ENCODE assay signal across 12 cellular contexts in the genomic region with DNA sequence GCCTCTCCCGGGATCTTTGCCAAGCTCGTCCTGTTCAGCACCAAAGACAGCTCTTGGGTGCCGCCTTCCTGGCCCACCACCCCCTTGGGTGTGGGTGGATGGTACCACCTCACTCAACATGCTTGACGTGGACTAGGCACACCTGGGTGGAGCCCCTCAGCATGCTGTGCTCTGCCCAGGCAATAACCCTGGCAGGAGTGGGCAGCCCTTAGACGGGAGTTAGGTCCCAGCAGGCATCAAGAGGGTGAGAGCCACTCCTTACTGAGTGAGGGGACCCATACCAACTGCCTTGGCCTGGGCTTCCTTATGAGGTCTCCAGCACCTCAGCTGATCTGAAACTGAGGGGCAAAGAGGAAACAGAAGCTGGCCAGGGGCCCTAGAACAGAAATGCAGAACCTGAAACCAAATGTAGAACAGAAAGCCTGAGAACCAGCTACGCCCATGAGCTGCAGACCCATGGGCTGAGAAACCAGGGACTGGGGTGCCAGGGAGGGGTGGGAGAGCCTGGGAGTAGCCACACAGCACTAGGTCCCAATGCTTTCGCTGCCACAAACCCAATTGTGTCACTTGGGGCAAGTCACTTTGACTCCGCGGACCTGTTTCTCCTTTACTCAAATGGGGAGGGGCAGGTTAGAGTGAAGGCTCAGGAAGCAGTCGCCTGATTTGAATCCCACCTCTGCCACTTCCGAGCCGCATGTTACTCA. TPM values are rescaled to one million over a fixed set of nuclear protein-coding genes. Genes with fewer than 3 reads are reported as not detected.
DNase-seq lines count a peak whose midpoint lies in the region; ATAC-seq, FAIRE-seq and TF ChIP-seq lines count a peak whose summit lies in the region.
"Had no signal": no experiment of that assay in that cellular context is flagged by ENCODE, and none has a peak within 500 bp of the region (broad histone marks: within the 10 kb centered on the region; RNA-seq: fewer than 3 reads in every experiment).

No MANE protein-coding gene starts in this region.

- H3K4me3 ChIP-seq in endodermal cell (ENCODE audit: low read length) = no peak overlapping the region
- H3K4me3 ChIP-seq in kidney (ENCODE audit: low read length in 2 of 2) = no peak overlapping the region

- H3K9me3 Mint-ChIP-seq in IgD-negative memory B cell (no peaks in the 10 kb centered on the region), endodermal cell (peaks cover 2% of the 10 kb centered on the region)
- H3K9me3 Mint-ChIP-seq: activated naive CD4-positive, alpha-beta T cell treated with anti-CD3 and anti-CD28 coated beads, Interleukin-2, amount 50 U/mL, for 72 hours had no signal

- H3K9ac ChIP-seq in endodermal cell (ENCODE audit: extremely low read depth, low read length, poor library complexity, severe bottlenecking) = no peak overlapping the region
- H3K9ac ChIP-seq in kidney (ENCODE audit: low read length in 2 of 2) = no peak overlapping the region

- H3K27ac Mint-ChIP-seq in IgD-negative memory B cell (peak overlapping the region; percentile 91 to 99 (median 96)), endodermal cell (no peak overlapping the region)

- H3K4me1 Mint-ChIP-seq in IgD-negative memory B cell (peaks cover 22 to 35% (median 26%) of the 10 kb centered on the region in 3 donors), endodermal cell (no peaks in the 10 kb centered on the region)

- peaks cover 4% of the 10 kb centered on the region for H3K36me3 Mint-ChIP-seq in IgD-negative memory B cell
- no peaks in the 10 kb centered on the region for H3K36me3 Mint-ChIP-seq in endodermal cell (ENCODE audit: low read depth)
- H3K36me3 Mint-ChIP-seq: activated naive CD4-positive, alpha-beta T cell treated with anti-CD3 and anti-CD28 coated beads, Interleukin-2, amount 50 U/mL, for 72 hours had no signal

- TF ChIP-seq POLR2A in GM18526 (IDR thresholded peaks at IDR 0.05; ENCODE audit: extremely low read depth, insufficient read length) = peak; percentile 40

- no peaks in the 10 kb centered on the region for H3K36me3 ChIP-seq in endodermal cell (ENCODE audit: control insufficient read depth, insufficient read depth, low read length)
- no peaks in the 10 kb centered on the region for H3K36me3 ChIP-seq in kidney (ENCODE audit: control insufficient read depth in 1 of 2, insufficient read depth in 2 of 2, low read length in 2 of 2)
- H3K36me3 ChIP-seq: gastrocnemius medialis had no signal

- H3K9me3 ChIP-seq in endodermal cell (ENCODE audit: control insufficient read depth, low read length) = no peaks in the 10 kb centered on the region
- no peaks in the 10 kb centered on the region for H3K9me3 ChIP-seq in kidney (ENCODE audit: control insufficient read depth in 1 of 2, low read length in 2 of 2)
- H3K9me3 ChIP-seq: gastrocnemius medialis had no signal

- H3K27me3 Mint-ChIP-seq in IgD-negative memory B cell = no peaks in the 10 kb centered on the region
- peaks cover 1% of the 10 kb centered on the region for H3K27me3 Mint-ChIP-seq in endodermal cell (ENCODE audit: insufficient read depth)

- no peaks in the 10 kb centered on the region for H3K4me1 ChIP-seq in endodermal cell (ENCODE audit: control insufficient read depth, insufficient read depth, low read length)
- H3K4me1 ChIP-seq in kidney (ENCODE audit: control insufficient read depth in 1 of 2, insufficient read depth in 1 of 2, low read depth in 1 of 2, low read length in 2 of 2) = peaks cover 4 to 5% of the 10 kb centered on the region in 2 donors
- H3K4me1 ChIP-seq: gastrocnemius medialis had no signal

- DNase-seq in endodermal cell (peak; percentile 57), sciatic nerve (ENCODE audit: low spot score) (no peak), kidney (no peak), NCI-H1694 treated with DMSO at 0.1 percent for 48 hours (lab: John Stamatoyannopoulos, UW) (no peak), foreskin melanocyte (no peak)
- DNase-seq: gastrocnemius medialis had no signal

- intact Hi-C loops in sciatic nerve (cut with DNase I) = no loop called here
- intact Hi-C loops in kidney (cut with DNase I) = no loop called here

- WGBS in endodermal cell (ENCODE audit: insufficient coverage in 1 of 2, insufficient read length in 1 of 2), 2 experiments = 88 to 89% methylated on average over 7 to 12 of the region's 12 CpGs

- H3K4me3 Mint-ChIP-seq in IgD-negative memory B cell (peak overlapping the region; percentile 95 to 100 (median 98)), endodermal cell (no peak overlapping the region)

- H3K27ac ChIP-seq in endodermal cell (ENCODE audit: low read depth, low read length) (no peak overlapping the region), kidney (ENCODE audit: low read depth in 2 of 2, low read length in 2 of 2) (no peak overlapping the region)
- H3K27ac ChIP-seq: gastrocnemius medialis had no signal

- no peak for TF ChIP-seq CTCF in endodermal cell (conservative IDR thresholded peaks at IDR 0.05)
- TF ChIP-seq CTCF in kidney (IDR thresholded peaks at IDR 0.05; ENCODE audit: borderline replicate concordance, extremely low read depth, insufficient read depth) = no peak

- H3K27me3 ChIP-seq in endodermal cell (ENCODE audit: control insufficient read depth, insufficient read depth, low read length, poor library complexity, severe bottlenecking) = no peaks in the 10 kb centered on the region
- H3K27me3 ChIP-seq: gastrocnemius medialis had no signal

- FAIRE-seq in kidney (lab: Jason Lieb, UNC) = no peak

- ATAC-seq in sciatic nerve = peak; percentile 31
- no peak for ATAC-seq in HG02588 (IDR thresholded peaks at IDR 0.05; ENCODE audit: unreplicated experiment)

RNA-seq across cellular contexts. Expression of gene FGD2, which starts 2.0 kb away (rescaled TPM):
- polyA plus RNA-seq in IgD-negative memory B cell = 99.8 TPM
- not detected for total RNA-seq in endodermal cell
- not detected for polyA plus RNA-seq in endodermal cell (2013, experiment 1 of 2)
- not detected for polyA plus RNA-seq in endodermal cell (2013, experiment 2 of 2)
- 19.7 TPM for total RNA-seq in sciatic nerve
- 49.5 TPM for total RNA-seq in kidney
- polyA plus RNA-seq in kidney (ENCODE audit: insufficient read depth, low read depth, low replicate concordance) = 0.97 TPM
- total RNA-seq: pulmonary artery endothelial cell had no signal

RNA-seq across cellular contexts. Expression of gene MTCH1, which starts 21.5 kb away (rescaled TPM):
- polyA plus RNA-seq in IgD-negative memory B cell = 69.5 TPM
- total RNA-seq in endodermal cell = 100 to 1,000 TPM; 226 to 235 TPM
- polyA plus RNA-seq in endodermal cell (2013, experiment 1 of 2) = 162 TPM
- polyA plus RNA-seq in endodermal cell (2013, experiment 2 of 2) = 156 TPM
- 154 TPM for total RNA-seq in sciatic nerve
- total RNA-seq in kidney = 194 TPM
- polyA plus RNA-seq in kidney (ENCODE audit: insufficient read depth, low read depth, low replicate concordance) = 202 TPM

RNA-seq across cellular contexts. Expression of gene PI16, which starts 53.0 kb away (rescaled TPM):
- polyA plus RNA-seq in IgD-negative memory B cell (2.3 TPM), kidney (ENCODE audit: insufficient read depth, low read depth, low replicate concordance) (3.5 TPM)
- total RNA-seq in endodermal cell (not detected), sciatic nerve (91.7 TPM), kidney (1.7 TPM)
- polyA plus RNA-seq in endodermal cell (2013, experiment 1 of 2) = not detected
- polyA plus RNA-seq in endodermal cell (2013, experiment 2 of 2) = not detected
- total RNA-seq: SK-MEL-5 had no signal

Comparison
In these comparisons a context has a peak if more than half of its experiments do, and no peak if none do; other contexts are left out.
1. RNA of gene FGD2, which starts 2.0 kb away (total RNA-seq): 49.5 TPM in kidney (single experiment) and 19.7 TPM in sciatic nerve (single experiment); not detected in endodermal cell; every median in the first group is over 10 times any median in the second.
2. RNA of gene PI16, which starts 53.0 kb away (total RNA-seq): 91.7 TPM in sciatic nerve (single experiment); 1.7 TPM in kidney (single experiment) and not detected in endodermal cell; every median in the first group is over 10 times any median in the second.